In the genomic region with DNA sequence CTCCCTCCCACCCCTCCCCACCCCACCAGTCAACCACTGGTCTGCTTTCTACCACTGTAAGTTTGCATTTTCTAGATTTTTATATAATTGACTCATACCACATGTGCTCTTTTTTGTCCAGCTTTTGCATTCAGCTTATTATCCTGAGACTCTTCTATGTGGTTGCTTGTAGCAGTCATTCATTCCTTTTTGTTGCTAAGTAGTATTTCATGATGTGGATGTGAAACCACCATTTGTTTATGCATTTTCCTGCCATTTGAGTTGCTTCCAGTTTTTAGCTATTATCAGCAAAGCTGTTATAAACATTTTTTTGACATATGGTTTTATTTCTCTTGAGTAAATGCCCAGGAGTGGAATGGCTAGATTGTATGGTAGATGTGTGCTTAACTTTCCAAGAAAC, we compare ENCODE assay signal across 25 cellular contexts.
DNase-seq lines count a peak whose midpoint lies in the region; FAIRE-seq and TF ChIP-seq lines count a peak whose summit lies in the region.
"Had no signal": no experiment of that assay in that cellular context is flagged by ENCODE, and none has a peak within 500 bp of the region (broad histone marks: within the 10 kb centered on the region; RNA-seq: fewer than 3 reads in every experiment).

No MANE protein-coding gene starts in this region.

- TF ChIP-seq CTCF in astrocyte (IDR thresholded peaks at IDR 0.05; ENCODE audit: insufficient read depth, low read depth, low read length) (no peak), fibroblast of villous mesenchyme (IDR thresholded peaks at IDR 0.05; ENCODE audit: insufficient read depth, low read depth, low read length) (no peak)

- no peaks in the 10 kb centered on the region for H3K9me3 ChIP-seq in astrocyte (ENCODE audit: insufficient read depth, low read depth, low read length)
- H3K9me3 ChIP-seq: BE2C, HAP-1, SK-N-SH had no signal

- H3K36me3 ChIP-seq in astrocyte (ENCODE audit: insufficient read depth, low read length) = no peaks in the 10 kb centered on the region
- H3K36me3 ChIP-seq: BE2C, HAP-1 had no signal

- no peak for TF ChIP-seq POLR2A in erythroblast (IDR thresholded peaks at IDR 0.05; ENCODE audit: low read length)

- H3K9me3 Mint-ChIP-seq in astrocyte (ENCODE audit: unreplicated experiment) = no peaks in the 10 kb centered on the region
- H3K9me3 Mint-ChIP-seq: CD8-positive, alpha-beta memory T cell; IgD-negative memory B cell had no signal

- FAIRE-seq in astrocyte (lab: Jason Lieb, UNC) = no peak
- FAIRE-seq: GM18507, RCC 7860 had no signal

- no peak overlapping the region for H3K27ac ChIP-seq in astrocyte (ENCODE audit: low read depth, low read length)
- H3K27ac ChIP-seq: KMS-11 had no signal

- H3K9ac ChIP-seq in astrocyte (ENCODE audit: low read length) = no peak overlapping the region
- H3K9ac ChIP-seq: KMS-11, SK-N-SH had no signal

- peaks cover 23% of the 10 kb centered on the region for H3K27me3 ChIP-seq in astrocyte (ENCODE audit: insufficient read depth, low read length)
- H3K27me3 ChIP-seq: BE2C had no signal

- H3K4me3 Mint-ChIP-seq in astrocyte (ENCODE audit: unreplicated experiment) = no peak overlapping the region
- H3K4me3 Mint-ChIP-seq: CD14-positive monocyte; CD8-positive, alpha-beta memory T cell; IgD-negative memory B cell had no signal

- H3K36me3 Mint-ChIP-seq in astrocyte (ENCODE audit: low read depth, unreplicated experiment) = no peaks in the 10 kb centered on the region
- H3K36me3 Mint-ChIP-seq: CD14-positive monocyte; CD8-positive, alpha-beta memory T cell; IgD-negative memory B cell had no signal

- H4K20me1 ChIP-seq in astrocyte (ENCODE audit: insufficient read depth, low read length) = no peaks in the 10 kb centered on the region

- H3K79me2 ChIP-seq in astrocyte (ENCODE audit: insufficient read depth, low read length) = no peaks in the 10 kb centered on the region

- peaks cover 5% of the 10 kb centered on the region for H3K4me1 Mint-ChIP-seq in astrocyte (ENCODE audit: low read depth, unreplicated experiment)
- H3K4me1 Mint-ChIP-seq: CD14-positive monocyte; CD8-positive, alpha-beta memory T cell; IgD-negative memory B cell had no signal

- H3K27ac Mint-ChIP-seq in astrocyte (ENCODE audit: unreplicated experiment) = no peak overlapping the region
- H3K27ac Mint-ChIP-seq: CD14-positive monocyte; CD8-positive, alpha-beta memory T cell; IgD-negative memory B cell had no signal

- no peaks in the 10 kb centered on the region for H3K4me1 ChIP-seq in astrocyte (ENCODE audit: insufficient read depth, low read length)
- H3K4me1 ChIP-seq: HAP-1 had no signal

- peaks cover 51% of the 10 kb centered on the region for H3K27me3 Mint-ChIP-seq in astrocyte (ENCODE audit: low read depth, unreplicated experiment)

- no peak overlapping the region for H3K4me2 ChIP-seq in astrocyte (ENCODE audit: low read length)
- H3K4me2 ChIP-seq: KMS-11, SK-N-SH had no signal

- no peak overlapping the region for H2AFZ ChIP-seq in astrocyte (ENCODE audit: low read depth, low read length)

- H3K4me3 ChIP-seq in astrocyte (ENCODE audit: insufficient read depth, low read depth, low read length) = no peak overlapping the region
- H3K4me3 ChIP-seq in fibroblast of villous mesenchyme (ENCODE audit: low read depth, low read length) = no peak overlapping the region
- H3K4me3 ChIP-seq: HAP-1 had no signal

- peak; percentile 28 for DNase-seq in ELR (ENCODE audit: low read depth)
- peak; percentile 44 for DNase-seq in astrocyte (ENCODE audit: low read depth)
- DNase-seq in fibroblast of villous mesenchyme (ENCODE audit: low read depth) = peak; percentile 3
- no peak for DNase-seq in stimulated activated naive CD4-positive, alpha-beta T cell (lab: John Stamatoyannopoulos, UW)
- no peak for DNase-seq in H4 (ENCODE audit: low spot score)
- no peak for DNase-seq in middle frontal gyrus (ENCODE audit: extremely low spot score, low spot score)
- no peak for DNase-seq in erythroblast (lab: John Stamatoyannopoulos, UW)
- DNase-seq: BE2C; CD8-positive, alpha-beta memory T cell; DMS 273 treated with DMSO at 0.1 percent for 48 hours; DMS79; NCI-H1048; NCI-H1417; NCI-H1694 treated with DMSO at 0.1 percent for 48 hours; NCI-H2081; NCI-H345; NCI-H524 treated with DMSO at 0.1 percent for 48 hours; NCI-H774; SK-N-SH had no signal

Comparison
In these comparisons a context has a peak if more than half of its experiments do, and no peak if none do; other contexts are left out.
1. DNase-seq: peak in ELR (single experiment), astrocyte (single experiment) and fibroblast of villous mesenchyme (single experiment); none in stimulated activated naive CD4-positive, alpha-beta T cell (0 of 6), H4 (single experiment), middle frontal gyrus (single experiment) and erythroblast (0 of 2).